13 cellular contexts compared by ENCODE assay signal in the genomic region with DNA sequence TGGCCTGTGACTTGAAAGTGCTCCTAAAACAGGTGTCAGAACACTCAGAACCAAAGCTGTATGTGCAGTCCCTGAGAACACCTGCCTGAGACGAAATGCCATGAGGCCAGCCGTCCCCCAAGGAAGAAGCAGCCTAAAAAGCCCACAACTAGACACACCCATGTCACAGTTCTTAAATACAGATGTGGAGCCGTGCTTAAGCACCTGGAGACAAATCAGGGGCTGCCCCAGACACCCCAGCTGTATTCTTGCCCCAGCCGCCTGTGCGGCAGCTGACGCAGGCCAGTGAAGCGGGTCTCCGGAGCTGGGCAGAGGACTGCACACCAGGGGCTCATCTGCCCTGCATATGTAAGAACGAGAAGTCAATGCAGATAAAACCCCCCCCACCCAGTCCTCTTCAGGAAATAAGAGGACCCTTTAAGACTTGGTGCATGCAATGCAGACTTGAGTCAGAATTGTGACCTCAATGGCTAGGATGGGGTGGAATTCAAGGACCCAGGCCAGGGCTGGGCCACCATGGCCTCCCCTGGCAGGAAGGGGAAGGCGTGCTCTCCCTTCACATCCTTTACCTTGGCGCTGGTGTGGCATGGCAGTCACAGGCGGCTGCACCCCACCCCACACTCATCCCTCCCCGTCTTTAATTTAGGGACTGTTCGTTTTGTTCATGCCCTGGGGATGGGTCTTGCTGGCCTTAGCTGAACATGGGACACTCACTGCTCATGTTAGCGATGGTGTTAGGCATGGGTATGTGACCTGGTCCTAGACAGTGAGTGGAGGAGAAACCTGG. TPM values are rescaled to one million over a fixed set of nuclear protein-coding genes. Genes with fewer than 3 reads are reported as not detected.
DNase-seq lines count a peak whose midpoint lies in the region; ATAC-seq and TF ChIP-seq lines count a peak whose summit lies in the region.
"Had no signal": no experiment of that assay in that cellular context is flagged by ENCODE, and none has a peak within 500 bp of the region (broad histone marks: within the 10 kb centered on the region; RNA-seq: fewer than 3 reads in every experiment).

No MANE protein-coding gene starts in this region.

- no peak overlapping the region for H3K4me3 Mint-ChIP-seq in T-helper 17 cell
- H3K4me3 Mint-ChIP-seq in osteocyte (ENCODE audit: unreplicated experiment) = no peak overlapping the region
- no peak overlapping the region for H3K4me3 Mint-ChIP-seq in activated T-cell treated with anti-CD3 and anti-CD28 coated beads, Interleukin-2, amount 50 U/mL, for 72 hours

- no peak overlapping the region for H3K4me3 ChIP-seq in GM12865 (ENCODE audit: low read depth, low read length)
- H3K4me3 ChIP-seq: ascending aorta, SK-N-MC had no signal

- H3K4me1 Mint-ChIP-seq in T-helper 17 cell = peaks cover 4% of the 10 kb centered on the region
- H3K4me1 Mint-ChIP-seq in osteocyte (ENCODE audit: unreplicated experiment) = peaks cover 10% of the 10 kb centered on the region
- no peaks in the 10 kb centered on the region for H3K4me1 Mint-ChIP-seq in activated T-cell treated with anti-CD3 and anti-CD28 coated beads, Interleukin-2, amount 50 U/mL, for 72 hours (ENCODE audit: low read depth)

- H3K9me3 Mint-ChIP-seq in osteocyte (ENCODE audit: unreplicated experiment) = no peaks in the 10 kb centered on the region
- no peaks in the 10 kb centered on the region for H3K9me3 Mint-ChIP-seq in activated T-cell treated with anti-CD3 and anti-CD28 coated beads, Interleukin-2, amount 50 U/mL, for 72 hours

- no peaks in the 10 kb centered on the region for H3K9me3 ChIP-seq in T-helper 17 cell (ENCODE audit: control insufficient read depth, low read length, poor library complexity, severe bottlenecking)
- H3K9me3 ChIP-seq: ascending aorta had no signal

- H3K27ac Mint-ChIP-seq in T-helper 17 cell (no peak overlapping the region), osteocyte (ENCODE audit: unreplicated experiment) (no peak overlapping the region)
- no peak overlapping the region for H3K27ac Mint-ChIP-seq in activated T-cell treated with anti-CD3 and anti-CD28 coated beads, Interleukin-2, amount 50 U/mL, for 72 hours

- no peaks in the 10 kb centered on the region for H3K36me3 Mint-ChIP-seq in T-helper 17 cell (ENCODE audit: low read depth)
- H3K36me3 Mint-ChIP-seq in osteocyte (ENCODE audit: unreplicated experiment) = no peaks in the 10 kb centered on the region
- peaks cover 0 to under 1% of the 10 kb centered on the region in 2 donors for H3K36me3 Mint-ChIP-seq in activated T-cell treated with anti-CD3 and anti-CD28 coated beads, Interleukin-2, amount 50 U/mL, for 72 hours (ENCODE audit: insufficient read depth in 2 of 2)

- no peaks in the 10 kb centered on the region for H3K27me3 Mint-ChIP-seq in T-helper 17 cell
- no peaks in the 10 kb centered on the region for H3K27me3 Mint-ChIP-seq in osteocyte (ENCODE audit: unreplicated experiment)
- H3K27me3 Mint-ChIP-seq in activated T-cell treated with anti-CD3 and anti-CD28 coated beads, Interleukin-2, amount 50 U/mL, for 72 hours (ENCODE audit: low read depth) = no peaks in the 10 kb centered on the region

- DNase-seq in GM12865 (ENCODE audit: low read depth) = peak; percentile 72
- no peak for DNase-seq in T-helper 17 cell
- no peak for DNase-seq in osteocyte (ENCODE audit: extremely low spot score, unreplicated experiment)
- no peak for DNase-seq in activated T-cell treated with anti-CD3 and anti-CD28 coated beads, Interleukin-2, amount 50 U/mL, for 72 hours
- no peak for DNase-seq in NCI-H226
- DNase-seq in DMS53 (lab: John Stamatoyannopoulos, UW) = no peak
- DNase-seq: activated CD8-positive, alpha-beta memory T cell treated with anti-CD3 and anti-CD28 coated beads for 24 hours; NCI-H2107; retina had no signal

- ATAC-seq in GM19467 (IDR thresholded peaks at IDR 0.05; ENCODE audit: unreplicated experiment) (peak; percentile 72), HG03039 (IDR thresholded peaks at IDR 0.05; ENCODE audit: unreplicated experiment) (peak; percentile 50), T-helper 17 cell (peak; percentile 79)
- ATAC-seq in activated T-cell treated with anti-CD3 and anti-CD28 coated beads, Interleukin-2, amount 50 U/mL, for 72 hours (replicated peaks in 1 of 2) = no peak

- TF ChIP-seq CTCF in GM12865 (IDR thresholded peaks at IDR 0.05; ENCODE audit: insufficient read depth, low read depth, low read length, missing control alignments) (no peak), osteocyte (IDR thresholded peaks at IDR 0.05) (no peak)

RNA-seq across cellular contexts. Expression of gene PLXNA1, which starts 27.7 kb away (rescaled TPM):
- total RNA-seq in T-helper 17 cell = 10 to 100 TPM; 13.7 to 16.4 TPM
- 60.5 and 65.5 TPM in 2 replicates for total RNA-seq in osteocyte
- total RNA-seq in activated T-cell treated with anti-CD3 and anti-CD28 coated beads, Interleukin-2, amount 50 U/mL, for 72 hours = 1 to 10 TPM; 3.7 to 5.2 TPM

Comparison
In these comparisons a context has a peak if more than half of its experiments do, and no peak if none do; other contexts are left out.
1. ATAC-seq: peak in GM19467 (single experiment), HG03039 (single experiment) and T-helper 17 cell (single experiment); none in activated T-cell treated with anti-CD3 and anti-CD28 coated beads, Interleukin-2, amount 50 U/mL, for 72 hours (0 of 2).